Comparison of ENCODE assay signal across 11 cellular contexts in genomic region chr7:27917774-27918314, GRCh38.
A peak's percentile ranks its signal among the peaks of the same experiment; 100 is the strongest.
DNase-seq lines count a peak whose midpoint lies in the region; ATAC-seq and TF ChIP-seq lines count a peak whose summit lies in the region.
"Had no signal": no experiment of that assay in that cellular context is flagged by ENCODE, and none has a peak within 500 bp of the region (broad histone marks: within the 10 kb centered on the region; RNA-seq: fewer than 3 reads in every experiment).

No MANE protein-coding gene starts in this region.

- H2BK5ac ChIP-seq in mesenchymal stem cell (ENCODE audit: low read depth, low read length, poor library complexity, severe bottlenecking), result no peak overlapping the region

- H3K23ac ChIP-seq in mesenchymal stem cell (ENCODE audit: low read length in 2 of 2), result no peak overlapping the region

- H3K27me3 ChIP-seq in mesenchymal stem cell (ENCODE audit: control insufficient read depth in 1 of 2, insufficient read depth in 1 of 2, low read length in 2 of 2), result no peaks in the 10 kb centered on the region

- no peak overlapping the region for H3K14ac ChIP-seq in mesenchymal stem cell (ENCODE audit: low read length in 2 of 2)

- H2BK120ac ChIP-seq in mesenchymal stem cell (ENCODE audit: low read depth, low read length), result no peak overlapping the region

- DNase-seq in DMS53 treated with DMSO at 0.1 percent for 48 hours (lab: John Stamatoyannopoulos, UW; ENCODE audit: unreplicated experiment), result peak; percentile 15
- DNase-seq in NAMALWA (ENCODE audit: low spot score), result peak; percentile 38
- DNase-seq in astrocyte of the spinal cord (ENCODE audit: low read depth, low spot score), result peak; percentile 25
- DNase-seq in mesenchymal stem cell, result peak; percentile 46
- DNase-seq in OCI-M2 (lab: John Stamatoyannopoulos, UW; ENCODE audit: unreplicated experiment), result no peak
- DNase-seq in NCI-H1048 (lab: John Stamatoyannopoulos, UW), result no peak
- no peak for DNase-seq in medulla oblongata (ENCODE audit: extremely low spot score)
- DNase-seq: stimulated activated naive CD4-positive, alpha-beta T cell; T-cell had no signal

- peaks cover 25% of the 10 kb centered on the region for H3K79me1 ChIP-seq in mesenchymal stem cell (replicated peaks; ENCODE audit: low read length, poor library complexity, severe bottlenecking)

- no peak for TF ChIP-seq CTCF in astrocyte of the spinal cord (IDR thresholded peaks at IDR 0.05; ENCODE audit: low read depth, low read length)

- peak overlapping the region; percentile 45 for H3K27ac ChIP-seq in mesenchymal stem cell (ENCODE audit: low read length, poor library complexity, severe bottlenecking)

- no peaks in the 10 kb centered on the region for H3K9me3 ChIP-seq in mesenchymal stem cell (ENCODE audit: control insufficient read depth, low read length)

- peaks cover 5% of the 10 kb centered on the region for H3K4me1 ChIP-seq in mesenchymal stem cell (ENCODE audit: control insufficient read depth, insufficient read depth, low read depth, low read length)

- no peaks in the 10 kb centered on the region for H3K36me3 ChIP-seq in mesenchymal stem cell (ENCODE audit: control insufficient read depth in 1 of 2, insufficient read depth in 2 of 2, low read depth in 1 of 2, low read length in 2 of 2)

- in situ Hi-C loops in astrocyte of the spinal cord (cut with HindIII; ENCODE audit: low sequenced_read_pairs), result no loop called here

- H2BK12ac ChIP-seq in mesenchymal stem cell (ENCODE audit: low read length in 2 of 2), result no peak overlapping the region

- H3K9ac ChIP-seq in mesenchymal stem cell (ENCODE audit: low read length), result no peak overlapping the region

- no peak overlapping the region for H3K4ac ChIP-seq in mesenchymal stem cell (ENCODE audit: low read depth in 1 of 2, low read length in 2 of 2)

- H4K91ac ChIP-seq in mesenchymal stem cell (ENCODE audit: low read length), result no peak overlapping the region

- H3K4me2 ChIP-seq in mesenchymal stem cell (ENCODE audit: low read length, poor library complexity, severe bottlenecking), result no peak overlapping the region

- no peak overlapping the region for H2AK5ac ChIP-seq in mesenchymal stem cell (ENCODE audit: low read length, severe bottlenecking)

- H3K4me3 ChIP-seq in astrocyte of the spinal cord (ENCODE audit: low read depth, low read length), result no peak overlapping the region
- no peak overlapping the region for H3K4me3 ChIP-seq in mesenchymal stem cell (ENCODE audit: insufficient read depth in 1 of 2, low read depth in 1 of 2, low read length in 2 of 2)
- H3K4me3 ChIP-seq: K562 had no signal

- no peak overlapping the region for H3K18ac ChIP-seq in mesenchymal stem cell (ENCODE audit: low read depth in 1 of 2, low read length in 2 of 2)

- H2BK15ac ChIP-seq in mesenchymal stem cell (ENCODE audit: low read depth, poor library complexity, severe bottlenecking), result no peak overlapping the region

- no peak for ATAC-seq in HG02885 (IDR thresholded peaks at IDR 0.05; ENCODE audit: poor library complexity, unreplicated experiment)
- ATAC-seq: K562, T-cell had no signal

- 46% methylated on average over 4 of the region's 5 CpGs for WGBS in mesenchymal stem cell

- no peak overlapping the region for H4K8ac ChIP-seq in mesenchymal stem cell (ENCODE audit: low read length)

- H2AFZ ChIP-seq in mesenchymal stem cell (ENCODE audit: low read depth, low read length), result no peak overlapping the region

Comparison
In these comparisons a context has a peak if more than half of its experiments do, and no peak if none do; other contexts are left out.
1. DNase-seq: peak in DMS53 treated with DMSO at 0.1 percent for 48 hours (single experiment), NAMALWA (single experiment), astrocyte of the spinal cord (single experiment) and mesenchymal stem cell (single experiment); none in OCI-M2 (single experiment), NCI-H1048 (single experiment) and medulla oblongata (single experiment).